ENCODE assay signal across 20 cellular contexts in the genomic region with DNA sequence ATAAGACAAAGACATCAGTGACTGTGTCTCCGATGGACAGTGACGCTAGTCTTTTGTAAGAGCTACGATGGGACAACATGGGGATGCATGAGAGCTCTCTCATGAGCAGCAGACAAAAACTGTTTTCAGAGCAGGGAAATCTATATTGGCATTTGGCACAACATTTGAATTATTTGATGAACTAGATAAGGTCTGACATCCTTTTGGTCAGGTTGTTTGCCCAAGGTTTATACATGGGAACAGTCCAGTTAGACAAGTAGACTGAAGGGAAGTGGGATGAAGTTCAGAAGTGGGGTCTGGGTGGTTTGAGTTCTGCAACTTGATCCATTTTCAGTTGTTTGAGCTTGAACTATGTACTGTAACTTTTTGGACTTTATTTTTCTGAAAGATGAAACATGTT. TPM values are rescaled to one million over a fixed set of nuclear protein-coding genes. Genes with fewer than 3 reads are reported as not detected.
DNase-seq lines count a peak whose midpoint lies in the region; ATAC-seq, FAIRE-seq and TF ChIP-seq lines count a peak whose summit lies in the region.
"Had no signal": no experiment of that assay in that cellular context is flagged by ENCODE, and none has a peak within 500 bp of the region (broad histone marks: within the 10 kb centered on the region; RNA-seq: fewer than 3 reads in every experiment).

No MANE protein-coding gene starts in this region.

- no peak for ATAC-seq in activated T-cell treated with anti-CD3 and anti-CD28 coated beads, Interleukin-2, amount 50 U/mL, for 4 hours
- ATAC-seq in GM21360 (IDR thresholded peaks at IDR 0.05; ENCODE audit: unreplicated experiment), result no peak
- ATAC-seq: CD8-positive, alpha-beta T cell; GM12878; GM23338; HCT116 had no signal

- peaks cover 15% of the 10 kb centered on the region for H3K9me3 Mint-ChIP-seq in activated T-cell treated with anti-CD3 and anti-CD28 coated beads, Interleukin-2, amount 50 U/mL, for 4 hours
- H3K9me3 Mint-ChIP-seq: GM23338 had no signal

- TF ChIP-seq CTCF in 22Rv1 (IDR thresholded peaks at IDR 0.05) (no peak), LNCaP clone FGC (IDR thresholded peaks at IDR 0.05; ENCODE audit: control insufficient read depth, extremely low read depth, insufficient read depth) (no peak), bronchial epithelial cell (IDR thresholded peaks at IDR 0.05; ENCODE audit: insufficient read depth, low read length, severe bottlenecking) (no peak)

- no peaks in the 10 kb centered on the region for H3K27me3 Mint-ChIP-seq in activated T-cell treated with anti-CD3 and anti-CD28 coated beads, Interleukin-2, amount 50 U/mL, for 4 hours (ENCODE audit: low read depth)

- FAIRE-seq in bronchial epithelial cell (lab: Jason Lieb, UNC), result peak; percentile 18
- FAIRE-seq: GM12878, GM19239 had no signal

- peaks cover 12 to 34% (median 28%) of the 10 kb centered on the region in 11 experiments; a peak in 20 of 22 replicates for H3K36me3 ChIP-seq in BLaER1 treated with 17β-estradiol and CSF1 and Interleukin-3, amounts not matched to agents 10 nM and 100 nM
- H3K36me3 ChIP-seq in bronchial epithelial cell (ENCODE audit: control insufficient read depth, insufficient read depth, low read length), result no peaks in the 10 kb centered on the region

- peak overlapping the region in 1 of 10 experiments; percentile 2; a peak in 1 of 20 replicates for H3K4me3 ChIP-seq in BLaER1 treated with 17β-estradiol and CSF1 and Interleukin-3, amounts not matched to agents 10 nM and 100 nM
- H3K4me3 ChIP-seq in LNCaP clone FGC (ENCODE audit: low read depth, low read length) (no peak overlapping the region), bronchial epithelial cell (ENCODE audit: low read depth, low read length) (no peak overlapping the region)
- H3K4me3 ChIP-seq: GM12878, GM23338 had no signal

- peaks cover 12% of the 10 kb centered on the region for H3K4me1 Mint-ChIP-seq in activated T-cell treated with anti-CD3 and anti-CD28 coated beads, Interleukin-2, amount 50 U/mL, for 4 hours (ENCODE audit: low read depth)

- DNase-seq in LNCaP clone FGC (ENCODE audit: low read depth), result peak; percentile 52
- DNase-seq in bronchial epithelial cell (ENCODE audit: low read depth), result no peak
- no peak for DNase-seq in dermis blood vessel endothelial cell
- DNase-seq in activated T-cell treated with anti-CD3 and anti-CD28 coated beads, Interleukin-2, amount 50 U/mL, for 4 hours, result no peak
- DNase-seq: Caco-2; CD8-positive, alpha-beta T cell; DMS153; EL; GDM1; H9 had no signal

- peak overlapping the region; percentile 60 for H3K27ac ChIP-seq in 22Rv1
- no peak overlapping the region for H3K27ac ChIP-seq in BLaER1 treated with 17β-estradiol and CSF1 and Interleukin-3, amounts not matched to agents 10 nM and 100 nM

- H3K4me3 Mint-ChIP-seq in activated T-cell treated with anti-CD3 and anti-CD28 coated beads, Interleukin-2, amount 50 U/mL, for 4 hours, result no peak overlapping the region
- H3K4me3 Mint-ChIP-seq: CD8-positive, alpha-beta T cell; GM23338; H9 had no signal

- H3K4me1 ChIP-seq in BLaER1 treated with 17β-estradiol and CSF1 and Interleukin-3, amounts not matched to agents 10 nM and 100 nM, result peaks cover 14 to 50% (median 44%) of the 10 kb centered on the region in 10 experiments
- H3K4me1 ChIP-seq: Caco-2 had no signal

- peaks cover 16 to 28% (median 23%) of the 10 kb centered on the region in 11 experiments for H3K9me3 ChIP-seq in BLaER1 treated with 17β-estradiol and CSF1 and Interleukin-3, amounts not matched to agents 10 nM and 100 nM (replicated peaks in 1 of 11)
- H3K9me3 ChIP-seq: Caco-2 had no signal

- peak overlapping the region; percentile 17 to 83 (median 66); a peak in 20 of 22 replicates for H3K4me2 ChIP-seq in BLaER1 treated with 17β-estradiol and CSF1 and Interleukin-3, amounts not matched to agents 10 nM and 100 nM
- H3K4me2 ChIP-seq: GM23338 had no signal

- peaks cover 30% of the 10 kb centered on the region for H3K36me3 Mint-ChIP-seq in activated T-cell treated with anti-CD3 and anti-CD28 coated beads, Interleukin-2, amount 50 U/mL, for 4 hours (ENCODE audit: insufficient read depth)

- H3K9ac ChIP-seq in BLaER1 treated with 17β-estradiol and CSF1 and Interleukin-3, amounts not matched to agents 10 nM and 100 nM, result peak overlapping the region in 1 of 11 experiments; percentile 9; a peak in 1 of 22 replicates

- peaks cover 0 to 16% (median 0%) of the 10 kb centered on the region in 11 experiments; a peak in 6 of 22 replicates for H4K20me1 ChIP-seq in BLaER1 treated with 17β-estradiol and CSF1 and Interleukin-3, amounts not matched to agents 10 nM and 100 nM

- no peaks in the 10 kb centered on the region for H3K27me3 ChIP-seq in BLaER1 treated with 17β-estradiol and CSF1 and Interleukin-3, amounts not matched to agents 10 nM and 100 nM
- H3K27me3 ChIP-seq in bronchial epithelial cell (ENCODE audit: control insufficient read depth, insufficient read depth, low read length), result no peaks in the 10 kb centered on the region

RNA-seq across cellular contexts. Expression of gene BUB3, which starts 50.8 kb away (rescaled TPM):
- total RNA-seq in bronchial epithelial cell, result 143 and 179 TPM in 2 replicates
- total RNA-seq in dermis blood vessel endothelial cell, result 157 and 216 TPM in 2 replicates
- total RNA-seq in activated T-cell treated with anti-CD3 and anti-CD28 coated beads, Interleukin-2, amount 50 U/mL, for 4 hours, result 100 to 1,000 TPM; 169 to 185 (median 173) TPM

RNA-seq across cellular contexts. Expression of gene HMX2, which starts 57.1 kb away (rescaled TPM):
- total RNA-seq in bronchial epithelial cell, result not detected in 2 replicates
- total RNA-seq in dermis blood vessel endothelial cell, result not detected in 2 replicates
- under 1 TPM in 1 of 3 donors, not detected in 2; 0.11 TPM for total RNA-seq in activated T-cell treated with anti-CD3 and anti-CD28 coated beads, Interleukin-2, amount 50 U/mL, for 4 hours
- total RNA-seq: A172; A673; CD8-positive, alpha-beta T cell; H4 had no signal
